ENCODE assay signal across 1 cellular context in the genomic region with DNA sequence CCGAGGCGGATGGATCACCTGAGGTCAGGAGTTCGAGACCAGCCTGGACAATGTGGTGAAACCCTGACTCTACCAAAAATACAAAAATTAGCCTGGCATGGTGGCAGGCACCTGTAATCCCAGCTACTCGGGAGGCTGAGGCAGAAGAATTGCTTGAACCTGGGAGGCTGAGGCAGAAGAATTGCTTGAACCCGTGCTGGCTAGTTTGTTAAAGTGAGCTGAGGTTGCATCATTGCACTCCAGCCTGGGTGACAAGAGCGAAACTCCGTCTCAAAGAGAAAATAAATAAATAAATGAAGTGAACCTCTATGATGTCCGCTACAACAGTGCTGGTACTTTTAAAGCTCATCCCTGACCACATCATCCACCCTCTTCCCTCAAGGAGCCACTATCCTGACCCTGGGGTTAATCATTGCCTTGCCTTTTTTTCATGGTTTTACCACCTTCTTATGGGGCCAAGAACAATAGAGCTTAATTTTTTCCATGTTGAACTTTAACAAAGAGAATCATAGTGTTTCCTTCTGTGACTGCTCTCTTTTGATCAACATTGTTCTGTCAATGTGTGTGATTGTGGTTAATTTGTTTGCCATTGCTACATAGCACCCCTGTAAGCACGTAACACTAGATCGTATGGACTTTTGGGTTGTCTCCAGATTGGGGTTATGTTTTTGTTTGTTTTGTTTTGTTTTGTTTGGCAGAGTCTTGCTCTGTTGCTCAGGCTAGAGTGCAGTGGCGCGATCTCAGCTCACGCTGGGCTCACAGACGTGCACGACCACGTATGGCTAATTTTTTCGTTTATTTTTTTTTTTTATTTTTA.
A peak's percentile ranks its signal among the peaks of the same experiment; 100 is the strongest.
TF ChIP-seq lines count a peak whose summit lies in the region.

No MANE protein-coding gene starts in this region.

TF ChIP-seq in HepG2, 621 proteins besides CTCF, POLR2A, EP300 and RAD21 (continued from another document):
- TF ChIP-seq, protein P1, sequence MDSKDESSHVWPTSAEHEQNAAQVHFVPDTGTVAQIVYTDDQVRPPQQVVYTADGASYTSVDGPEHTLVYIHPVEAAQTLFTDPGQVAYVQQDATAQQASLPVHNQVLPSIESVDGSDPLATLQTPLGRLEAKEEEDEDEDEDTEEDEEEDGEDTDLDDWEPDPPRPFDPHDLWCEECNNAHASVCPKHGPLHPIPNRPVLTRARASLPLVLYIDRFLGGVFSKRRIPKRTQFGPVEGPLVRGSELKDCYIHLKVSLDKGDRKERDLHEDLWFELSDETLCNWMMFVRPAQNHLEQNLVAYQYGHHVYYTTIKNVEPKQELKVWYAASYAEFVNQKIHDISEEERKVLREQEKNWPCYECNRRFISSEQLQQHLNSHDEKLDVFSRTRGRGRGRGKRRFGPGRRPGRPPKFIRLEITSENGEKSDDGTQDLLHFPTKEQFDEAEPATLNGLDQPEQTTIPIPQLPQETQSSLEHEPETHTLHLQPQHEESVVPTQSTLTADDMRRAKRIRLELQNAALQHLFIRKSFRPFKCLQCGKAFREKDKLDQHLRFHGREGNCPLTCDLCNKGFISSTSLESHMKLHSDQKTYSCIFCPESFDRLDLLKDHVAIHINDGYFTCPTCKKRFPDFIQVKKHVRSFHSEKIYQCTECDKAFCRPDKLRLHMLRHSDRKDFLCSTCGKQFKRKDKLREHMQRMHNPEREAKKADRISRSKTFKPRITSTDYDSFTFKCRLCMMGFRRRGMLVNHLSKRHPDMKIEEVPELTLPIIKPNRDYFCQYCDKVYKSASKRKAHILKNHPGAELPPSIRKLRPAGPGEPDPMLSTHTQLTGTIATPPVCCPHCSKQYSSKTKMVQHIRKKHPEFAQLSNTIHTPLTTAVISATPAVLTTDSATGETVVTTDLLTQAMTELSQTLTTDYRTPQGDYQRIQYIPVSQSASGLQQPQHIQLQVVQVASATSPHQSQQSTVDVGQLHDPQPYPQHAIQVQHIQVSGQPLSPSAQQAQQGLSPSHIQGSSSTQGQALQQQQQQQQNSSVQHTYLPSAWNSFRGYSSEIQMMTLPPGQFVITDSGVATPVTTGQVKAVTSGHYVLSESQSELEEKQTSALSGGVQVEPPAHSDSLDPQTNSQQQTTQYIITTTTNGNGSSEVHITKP (CRISPR knock-in tag; IDR thresholded peaks at IDR 0.05; ENCODE audit: low read depth), result 0 out of 2 replicates have a peak, but pooled peaks have one; percentile 35
- TF ChIP-seq SETDB1 (CRISPR knock-in tag; IDR thresholded peaks at IDR 0.05; ENCODE audit: borderline replicate concordance) (no peak), ZNF317 (CRISPR knock-in tag; IDR thresholded peaks at IDR 0.05) (0 out of 2 replicates have a peak, but pooled peaks have one; percentile 19), CEBPG (CRISPR knock-in tag; IDR thresholded peaks at IDR 0.05) (peak; percentile 70), KAT7 (CRISPR knock-in tag; IDR thresholded peaks at IDR 0.05; ENCODE audit: borderline replicate concordance) (no peak), ZNF136 (CRISPR knock-in tag; IDR thresholded peaks at IDR 0.05; ENCODE audit: low read depth) (no peak), CC2D1A (CRISPR knock-in tag; IDR thresholded peaks at IDR 0.05) (no peak), FOXP1 (IDR thresholded peaks at IDR 0.05) (peak; percentile 91), FOXP1 (CRISPR knock-in tag; IDR thresholded peaks at IDR 0.05) (peak; percentile 93), CHD4 (IDR thresholded peaks at IDR 0.05; ENCODE audit: borderline replicate concordance, low read length) (peak; percentile 22; the same call in 1 of the 2 replicates), ZNF781 (CRISPR knock-in tag; IDR thresholded peaks at IDR 0.05; ENCODE audit: borderline replicate concordance, not compliant biosample characterization) (no peak), CREB1 (IDR thresholded peaks at IDR 0.05) (peak; percentile 12; the same call in 1 of the 2 replicates), CREB1 (CRISPR knock-in tag; IDR thresholded peaks at IDR 0.05) (peak; percentile 64; the same call in 1 of the 2 replicates), BRD4 (CRISPR knock-in tag; IDR thresholded peaks at IDR 0.05) (no peak), RBAK (CRISPR knock-in tag; IDR thresholded peaks at IDR 0.05) (no peak), ZSCAN29 (CRISPR knock-in tag; conservative IDR thresholded peaks at IDR 0.05) (no peak), SOX6 (IDR thresholded peaks at IDR 0.05) (no peak), SOX6 (CRISPR knock-in tag; IDR thresholded peaks at IDR 0.05) (peak; percentile 93), ZMYM3 (CRISPR knock-in tag; IDR thresholded peaks at IDR 0.05) (0 out of 2 replicates have a peak, but pooled peaks have one; percentile 44), FOXO1 (CRISPR knock-in tag; IDR thresholded peaks at IDR 0.05) (peak; percentile 35; the same call in 1 of the 2 replicates), JUN (CRISPR knock-in tag; IDR thresholded peaks at IDR 0.05) (0 out of 2 replicates have a peak, but pooled peaks have one; percentile 43), WIZ (CRISPR knock-in tag; IDR thresholded peaks at IDR 0.05) (no peak)
- TF ChIP-seq, protein P2, sequence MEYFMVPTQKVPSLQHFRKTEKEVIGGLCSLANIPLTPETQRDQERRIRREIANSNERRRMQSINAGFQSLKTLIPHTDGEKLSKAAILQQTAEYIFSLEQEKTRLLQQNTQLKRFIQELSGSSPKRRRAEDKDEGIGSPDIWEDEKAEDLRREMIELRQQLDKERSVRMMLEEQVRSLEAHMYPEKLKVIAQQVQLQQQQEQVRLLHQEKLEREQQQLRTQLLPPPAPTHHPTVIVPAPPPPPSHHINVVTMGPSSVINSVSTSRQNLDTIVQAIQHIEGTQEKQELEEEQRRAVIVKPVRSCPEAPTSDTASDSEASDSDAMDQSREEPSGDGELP (IDR thresholded peaks at IDR 0.05; ENCODE audit: borderline replicate concordance, low read depth), result no peak
- TF ChIP-seq, protein P3, sequence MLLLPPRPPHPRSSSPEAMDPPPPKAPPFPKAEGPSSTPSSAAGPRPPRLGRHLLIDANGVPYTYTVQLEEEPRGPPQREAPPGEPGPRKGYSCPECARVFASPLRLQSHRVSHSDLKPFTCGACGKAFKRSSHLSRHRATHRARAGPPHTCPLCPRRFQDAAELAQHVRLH (CRISPR knock-in tag; IDR thresholded peaks at IDR 0.05; ENCODE audit: borderline replicate concordance, low read depth), result peak; percentile 13; the same call in 1 of the 2 replicates
- TF ChIP-seq, protein P4, sequence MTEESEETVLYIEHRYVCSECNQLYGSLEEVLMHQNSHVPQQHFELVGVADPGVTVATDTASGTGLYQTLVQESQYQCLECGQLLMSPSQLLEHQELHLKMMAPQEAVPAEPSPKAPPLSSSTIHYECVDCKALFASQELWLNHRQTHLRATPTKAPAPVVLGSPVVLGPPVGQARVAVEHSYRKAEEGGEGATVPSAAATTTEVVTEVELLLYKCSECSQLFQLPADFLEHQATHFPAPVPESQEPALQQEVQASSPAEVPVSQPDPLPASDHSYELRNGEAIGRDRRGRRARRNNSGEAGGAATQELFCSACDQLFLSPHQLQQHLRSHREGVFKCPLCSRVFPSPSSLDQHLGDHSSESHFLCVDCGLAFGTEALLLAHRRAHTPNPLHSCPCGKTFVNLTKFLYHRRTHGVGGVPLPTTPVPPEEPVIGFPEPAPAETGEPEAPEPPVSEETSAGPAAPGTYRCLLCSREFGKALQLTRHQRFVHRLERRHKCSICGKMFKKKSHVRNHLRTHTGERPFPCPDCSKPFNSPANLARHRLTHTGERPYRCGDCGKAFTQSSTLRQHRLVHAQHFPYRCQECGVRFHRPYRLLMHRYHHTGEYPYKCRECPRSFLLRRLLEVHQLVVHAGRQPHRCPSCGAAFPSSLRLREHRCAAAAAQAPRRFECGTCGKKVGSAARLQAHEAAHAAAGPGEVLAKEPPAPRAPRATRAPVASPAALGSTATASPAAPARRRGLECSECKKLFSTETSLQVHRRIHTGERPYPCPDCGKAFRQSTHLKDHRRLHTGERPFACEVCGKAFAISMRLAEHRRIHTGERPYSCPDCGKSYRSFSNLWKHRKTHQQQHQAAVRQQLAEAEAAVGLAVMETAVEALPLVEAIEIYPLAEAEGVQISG (CRISPR knock-in tag; IDR thresholded peaks at IDR 0.05), result no peak
